9 cellular contexts compared by ENCODE assay signal in the genomic region with DNA sequence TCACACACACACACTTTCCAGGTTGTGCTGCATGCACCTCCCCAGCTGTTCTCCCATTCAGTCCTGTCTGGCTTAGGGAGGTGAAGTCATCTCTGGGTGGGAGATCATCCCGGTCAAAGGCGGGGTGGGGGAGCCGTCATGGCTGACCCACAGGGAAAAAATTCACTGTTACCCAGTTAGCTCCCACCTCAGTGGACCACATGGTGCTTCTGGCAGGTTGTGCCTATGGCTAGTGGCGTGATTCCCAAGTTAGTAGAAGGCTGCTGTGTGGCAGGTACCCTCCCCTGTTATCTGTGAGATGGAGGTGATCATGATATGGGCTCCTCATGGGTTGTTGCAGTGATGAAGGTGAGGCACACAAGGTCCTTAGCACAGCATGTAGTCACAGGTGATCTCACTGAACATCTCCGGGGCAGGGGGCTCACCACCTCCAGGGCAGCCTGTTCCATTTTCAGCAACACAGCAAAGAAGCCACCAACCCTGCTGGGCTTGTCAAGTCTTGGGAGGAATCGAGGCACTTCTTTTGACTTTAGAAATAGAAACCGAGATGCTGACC.
DNase-seq lines count a peak whose midpoint lies in the region; ATAC-seq and TF ChIP-seq lines count a peak whose summit lies in the region.
"Had no signal": no experiment of that assay in that cellular context is flagged by ENCODE, and none has a peak within 500 bp of the region (broad histone marks: within the 10 kb centered on the region; RNA-seq: fewer than 3 reads in every experiment).

No MANE protein-coding gene starts in this region.

- H3K9me3 ChIP-seq in gastrocnemius medialis (no peaks in the 10 kb centered on the region), uterus (no peaks in the 10 kb centered on the region)

- peak; percentile 32 for TF ChIP-seq POLR2A in GM18505 (IDR thresholded peaks at IDR 0.05; ENCODE audit: borderline replicate concordance, extremely low read depth, insufficient read depth, insufficient read length)
- no peak for TF ChIP-seq POLR2A in gastrocnemius medialis (IDR thresholded peaks at IDR 0.05)
- no peak for TF ChIP-seq POLR2A in uterus (IDR thresholded peaks at IDR 0.05)

- H3K27ac ChIP-seq in gastrocnemius medialis (no peak overlapping the region), uterus (no peak overlapping the region)

- peak overlapping the region; percentile 69 for H3K4me3 Mint-ChIP-seq in activated B cell treated with CpG ODN at 0.5 μM for 24 hours
- peak overlapping the region; percentile 64 to 84 (median 75) for H3K4me3 Mint-ChIP-seq in naive thymus-derived CD8-positive, alpha-beta T cell

- H3K4me1 ChIP-seq in gastrocnemius medialis = no peaks in the 10 kb centered on the region
- H3K4me1 ChIP-seq in uterus = no peaks in the 10 kb centered on the region

- POLR2A ChIA-PET in activated B cell treated with CpG ODN at 0.5 μM for 24 hours (lab: Charles Lee) = interaction anchor here (0.9 to 6.2 kb wide), 18 partner anchors 11 to 245 kb away, joined by 3 to 45 read pairs (median 4); a partner anchor contains a TSS
- POLR2A ChIA-PET in naive thymus-derived CD8-positive, alpha-beta T cell (lab: Charles Lee) = interaction anchor here (1.5 kb wide), 1 partner anchor 150 kb away, joined by 3 read pairs; no protein-coding TSS in a partner anchor

- no peak for DNase-seq in activated B cell treated with CpG ODN at 0.5 μM for 24 hours
- no peak for DNase-seq in naive thymus-derived CD8-positive, alpha-beta T cell
- no peak for DNase-seq in H7
- DNase-seq in gastrocnemius medialis = no peak
- no peak for DNase-seq in uterus
- no peak for DNase-seq in GM03348 (ENCODE audit: low spot score)

- no peak overlapping the region for H3K4me3 ChIP-seq in H7 (ENCODE audit: insufficient read depth, low read depth, low read length)
- no peak overlapping the region for H3K4me3 ChIP-seq in gastrocnemius medialis
- no peak overlapping the region for H3K4me3 ChIP-seq in uterus
- H3K4me3 ChIP-seq: skin epidermis had no signal

- H3K27ac Mint-ChIP-seq in activated B cell treated with CpG ODN at 0.5 μM for 24 hours = peak overlapping the region; percentile 81
- peak overlapping the region; percentile 56 to 91 (median 76) for H3K27ac Mint-ChIP-seq in naive thymus-derived CD8-positive, alpha-beta T cell

- CTCF ChIA-PET in activated B cell treated with CpG ODN at 0.5 μM for 24 hours (lab: Charles Lee) = interaction anchor here (0.6 to 3.0 kb wide), 5 partner anchors 11 to 158 kb away, joined by 3 to 15 read pairs (median 4); no protein-coding TSS in a partner anchor

- H3K27me3 Mint-ChIP-seq in activated B cell treated with CpG ODN at 0.5 μM for 24 hours = no peaks in the 10 kb centered on the region
- no peaks in the 10 kb centered on the region for H3K27me3 Mint-ChIP-seq in naive thymus-derived CD8-positive, alpha-beta T cell

- intact Hi-C loops in activated B cell treated with CpG ODN at 0.5 μM for 24 hours (cut with micrococcal nuclease) (loop anchor here (1.0 kb wide), 6 partner anchors 11 to 151 kb away; no protein-coding TSS in a partner anchor), gastrocnemius medialis (cut with DNase I; ENCODE audit: low total_unique reads) (no loop called here), uterus (cut with DNase I; ENCODE audit: low total_unique reads) (no loop called here)

- in situ Hi-C loops in gastrocnemius medialis (cut with MboI; ENCODE audit: low sequenced_read_pairs in 4 of 4) = loop anchor here in 2 of 4 donors (10.0 kb wide), 1 partner anchor 156 kb away; a partner anchor contains a TSS

- H3K9me3 Mint-ChIP-seq in activated B cell treated with CpG ODN at 0.5 μM for 24 hours = no peaks in the 10 kb centered on the region
- no peaks in the 10 kb centered on the region for H3K9me3 Mint-ChIP-seq in naive thymus-derived CD8-positive, alpha-beta T cell

- TF ChIP-seq CTCF in activated B cell treated with CpG ODN at 0.5 μM for 24 hours (IDR thresholded peaks at IDR 0.05) (no peak), gastrocnemius medialis (IDR thresholded peaks at IDR 0.05 in 4 of 5, conservative IDR thresholded peaks at IDR 0.05 in 1 of 5) (no peak), uterus (IDR thresholded peaks at IDR 0.05) (no peak)

- ATAC-seq in GM18505 (IDR thresholded peaks at IDR 0.05; ENCODE audit: unreplicated experiment) = peak; percentile 15
- peak; percentile 4 for ATAC-seq in GM21825 (IDR thresholded peaks at IDR 0.05; ENCODE audit: unreplicated experiment)
- peak; percentile 5 for ATAC-seq in activated B cell treated with CpG ODN at 0.5 μM for 24 hours (ENCODE audit: low read depth)
- ATAC-seq in naive thymus-derived CD8-positive, alpha-beta T cell = peak; percentile 32 to 34
- no peak for ATAC-seq in gastrocnemius medialis

- peaks cover 56% of the 10 kb centered on the region for H3K4me1 Mint-ChIP-seq in activated B cell treated with CpG ODN at 0.5 μM for 24 hours
- peaks cover 22 to 50% (median 34%) of the 10 kb centered on the region in 4 donors for H3K4me1 Mint-ChIP-seq in naive thymus-derived CD8-positive, alpha-beta T cell

- no peaks in the 10 kb centered on the region for H3K36me3 Mint-ChIP-seq in activated B cell treated with CpG ODN at 0.5 μM for 24 hours (ENCODE audit: low read depth)
- H3K36me3 Mint-ChIP-seq in naive thymus-derived CD8-positive, alpha-beta T cell = no peaks in the 10 kb centered on the region

- H3K36me3 ChIP-seq in H7 (replicated peaks; ENCODE audit: control insufficient read depth, insufficient read depth, low read length) (no peaks in the 10 kb centered on the region), gastrocnemius medialis (no peaks in the 10 kb centered on the region), uterus (no peaks in the 10 kb centered on the region)

- H3K27me3 ChIP-seq in H7 (ENCODE audit: control insufficient read depth, insufficient read depth, low read length) = no peaks in the 10 kb centered on the region
- H3K27me3 ChIP-seq in gastrocnemius medialis = peaks cover 4 to 11% (median 5%) of the 10 kb centered on the region in 3 donors
- H3K27me3 ChIP-seq in uterus = no peaks in the 10 kb centered on the region

Comparison
In these comparisons a context has a peak if more than half of its experiments do, and no peak if none do; other contexts are left out.
1. ATAC-seq: peak in GM18505 (single experiment), GM21825 (single experiment), activated B cell treated with CpG ODN at 0.5 μM for 24 hours (single experiment) and naive thymus-derived CD8-positive, alpha-beta T cell (2 of 2); none in gastrocnemius medialis (0 of 2).